Comparison of ENCODE assay signal across 8 cellular contexts in the genomic region with DNA sequence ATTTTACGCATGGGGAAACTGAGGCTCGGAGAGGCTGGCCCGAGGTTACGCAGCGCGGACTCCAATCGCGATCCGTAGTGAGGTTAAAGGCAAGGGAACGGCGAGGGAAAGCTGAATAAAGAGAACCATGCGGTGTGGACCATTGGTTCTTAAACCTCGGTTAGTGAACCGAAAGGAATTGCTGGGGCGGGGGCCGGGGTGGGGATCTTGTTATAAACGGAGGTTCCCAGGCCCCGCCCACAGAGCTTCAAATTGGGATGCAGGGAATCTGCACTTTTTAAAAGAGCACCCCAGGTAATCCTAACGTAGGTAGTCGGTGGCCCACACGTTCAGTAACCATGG. TPM values are rescaled to one million over a fixed set of nuclear protein-coding genes. Genes with fewer than 3 reads are reported as not detected.
A peak's percentile ranks its signal among the peaks of the same experiment; 100 is the strongest.
DNase-seq lines count a peak whose midpoint lies in the region; ATAC-seq and TF ChIP-seq lines count a peak whose summit lies in the region.

No MANE protein-coding gene starts in this region.

- peak overlapping the region; percentile 85 for H3K4me2 ChIP-seq in neural progenitor cell

- POLR2A ChIA-PET in GM10248 (lab: Yijun Ruan, JAX) = no interaction called here

- no peaks in the 10 kb centered on the region for H3K27me3 Mint-ChIP-seq in neural progenitor cell (ENCODE audit: insufficient read depth, low read depth)

- CTCF ChIA-PET in GM10248 (lab: Yijun Ruan, JAX) = interaction anchor here (0.9 to 2.1 kb wide), 3 partner anchors 20 to 164 kb away, joined by 3 to 7 read pairs (median 4); a partner anchor contains a TSS

- peak overlapping the region; percentile 100 for H2AFZ ChIP-seq in neural progenitor cell (replicated peaks)

- peaks cover 36% of the 10 kb centered on the region for H4K20me1 ChIP-seq in neural progenitor cell (ENCODE audit: low read depth)

- no peaks in the 10 kb centered on the region for H3K27me3 ChIP-seq in effector memory CD4-positive, alpha-beta T cell (replicated peaks; ENCODE audit: control insufficient read depth, insufficient read depth, low read length, poor library complexity, severe bottlenecking)
- no peaks in the 10 kb centered on the region for H3K27me3 ChIP-seq in neural progenitor cell
- H3K27me3 ChIP-seq in foreskin keratinocyte = no peaks in the 10 kb centered on the region

- no peaks in the 10 kb centered on the region for H3K9me3 ChIP-seq in effector memory CD4-positive, alpha-beta T cell (ENCODE audit: control insufficient read depth, low read length)
- no peaks in the 10 kb centered on the region for H3K9me3 ChIP-seq in neural progenitor cell (ENCODE audit: low read depth)

- peak overlapping the region; percentile 75 for H3K27ac ChIP-seq in effector memory CD4-positive, alpha-beta T cell (ENCODE audit: insufficient read depth, low read length, poor library complexity, severe bottlenecking)
- H3K27ac ChIP-seq in neural progenitor cell = peak overlapping the region; percentile 84
- no peak overlapping the region for H3K27ac ChIP-seq in foreskin keratinocyte

- peaks cover 21% of the 10 kb centered on the region for H3K36me3 Mint-ChIP-seq in neural progenitor cell

- ATAC-seq in foreskin keratinocyte = no peak
- ATAC-seq in HG03520 (IDR thresholded peaks at IDR 0.05; ENCODE audit: unreplicated experiment) = no peak

- H3K9me3 Mint-ChIP-seq in neural progenitor cell = no peaks in the 10 kb centered on the region

- TF ChIP-seq CTCF in neural progenitor cell (IDR thresholded peaks at IDR 0.05) (no peak), GM10248 (IDR thresholded peaks at IDR 0.05; ENCODE audit: control extremely low read depth, extremely low read depth, low read depth, missing control alignments) (no peak), foreskin keratinocyte (conservative IDR thresholded peaks at IDR 0.05) (no peak)

- peaks cover 75% of the 10 kb centered on the region for H3K79me2 ChIP-seq in neural progenitor cell (ENCODE audit: low read depth)

- peaks cover 4% of the 10 kb centered on the region for H3K4me1 ChIP-seq in effector memory CD4-positive, alpha-beta T cell (ENCODE audit: control insufficient read depth, insufficient read depth, low read length, poor library complexity, severe bottlenecking)
- H3K4me1 ChIP-seq in neural progenitor cell (peaks cover 18% of the 10 kb centered on the region), foreskin keratinocyte (peaks cover 18% of the 10 kb centered on the region)

- H3K4me3 ChIP-seq in effector memory CD4-positive, alpha-beta T cell (ENCODE audit: insufficient read depth, low read depth, low read length, poor library complexity, severe bottlenecking) = peak overlapping the region; percentile 91
- peak overlapping the region; percentile 87 for H3K4me3 ChIP-seq in neural progenitor cell

- no peak overlapping the region for H3K27ac Mint-ChIP-seq in neural progenitor cell

- peaks cover 56% of the 10 kb centered on the region for H3K4me1 Mint-ChIP-seq in neural progenitor cell

- H3F3A ChIP-seq in neural progenitor cell (ENCODE audit: low read depth) = peaks cover 44% of the 10 kb centered on the region

- peak overlapping the region; percentile 99 for H3K4me3 Mint-ChIP-seq in neural progenitor cell

- H3K9ac ChIP-seq in neural progenitor cell = peak overlapping the region; percentile 17

- DNase-seq in DMS79 treated with DMSO at 0.1 percent for 48 hours (lab: John Stamatoyannopoulos, UW) (peak; percentile 5), DMS79 (lab: John Stamatoyannopoulos, UW) (no peak), NCI-H510A treated with DMSO at 0.1 percent for 48 hours (lab: John Stamatoyannopoulos, UW) (peak; percentile 81), neural progenitor cell (ENCODE audit: low spot score) (peak; percentile 78), GM10248 (ENCODE audit: extremely low spot score) (no peak), foreskin keratinocyte (no peak)
- DNase-seq in effector memory CD4-positive, alpha-beta T cell = no peak

- H3K36me3 ChIP-seq in effector memory CD4-positive, alpha-beta T cell (ENCODE audit: control insufficient read depth, insufficient read depth, low read length) = peaks cover 11% of the 10 kb centered on the region
- H3K36me3 ChIP-seq in neural progenitor cell = peaks cover 6% of the 10 kb centered on the region

RNA-seq across cellular contexts. Expression of a gene that starts 0.5 kb away (rescaled TPM):
- 22.1 and 25.3 TPM in 2 replicates for total RNA-seq in neural progenitor cell (ENCODE audit: low replicate concordance)
- 8.8 and 8.9 TPM in 2 replicates for total RNA-seq in foreskin keratinocyte
- polyA plus RNA-seq in foreskin keratinocyte = 5.7 and 6.6 TPM in 2 replicates

RNA-seq across cellular contexts. Expression of a gene that starts 0.6 kb away (rescaled TPM):
- 126 and 130 TPM in 2 replicates for total RNA-seq in neural progenitor cell (ENCODE audit: low replicate concordance)
- total RNA-seq in foreskin keratinocyte = 39.0 and 44.4 TPM in 2 replicates
- 34.2 and 41.0 TPM in 2 replicates for polyA plus RNA-seq in foreskin keratinocyte

Comparison
In these comparisons a context has a peak if more than half of its experiments do, and no peak if none do; other contexts are left out.
1. DNase-seq: peak in DMS79 treated with DMSO at 0.1 percent for 48 hours (single experiment), NCI-H510A treated with DMSO at 0.1 percent for 48 hours (single experiment) and neural progenitor cell (single experiment); none in DMS79 (single experiment), effector memory CD4-positive, alpha-beta T cell (0 of 3), GM10248 (single experiment) and foreskin keratinocyte (0 of 2).